Comparison of ENCODE assay signal across 8 cellular contexts in the genomic region with DNA sequence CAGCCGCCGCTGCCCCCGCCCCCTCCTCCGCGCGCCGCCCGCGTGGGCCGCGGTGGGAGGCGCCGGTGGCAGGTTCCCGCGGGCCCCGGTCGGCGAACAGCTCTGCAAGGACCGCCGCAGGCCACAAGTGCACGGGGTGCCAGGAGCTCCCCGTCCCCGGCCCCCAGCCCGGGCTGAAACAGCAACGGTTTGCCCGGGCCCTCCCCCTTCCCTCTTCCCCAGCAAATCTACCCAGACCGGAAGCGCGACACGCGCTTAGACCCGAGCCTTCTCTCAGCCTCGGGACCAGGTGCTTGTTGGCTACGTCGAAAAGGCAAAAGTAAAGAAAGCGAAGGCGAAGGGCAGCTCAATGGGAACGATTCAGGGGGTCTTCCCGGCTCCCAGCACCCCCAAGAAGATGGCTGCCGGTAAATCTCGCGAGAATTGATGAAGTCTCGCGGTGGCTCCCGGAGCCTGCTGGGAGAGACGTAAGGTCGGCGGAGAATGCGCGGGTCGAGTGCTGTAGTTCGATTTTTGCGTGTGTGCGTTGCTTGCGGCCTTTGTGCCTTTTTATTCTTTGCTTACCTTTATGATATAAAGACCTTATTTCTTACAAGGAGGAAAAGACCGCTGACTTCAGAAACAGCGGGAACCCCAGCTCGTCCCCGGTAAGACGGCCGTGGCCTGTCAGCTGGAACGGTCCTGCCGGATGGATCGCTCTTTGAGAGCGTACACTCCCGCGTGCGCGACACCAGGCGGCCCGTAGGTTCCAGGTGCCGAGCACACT. TPM values are rescaled to one million over a fixed set of nuclear protein-coding genes. Genes with fewer than 3 reads are reported as not detected.
DNase-seq lines count a peak whose midpoint lies in the region; ATAC-seq and TF ChIP-seq lines count a peak whose summit lies in the region.

A gene with protein sequence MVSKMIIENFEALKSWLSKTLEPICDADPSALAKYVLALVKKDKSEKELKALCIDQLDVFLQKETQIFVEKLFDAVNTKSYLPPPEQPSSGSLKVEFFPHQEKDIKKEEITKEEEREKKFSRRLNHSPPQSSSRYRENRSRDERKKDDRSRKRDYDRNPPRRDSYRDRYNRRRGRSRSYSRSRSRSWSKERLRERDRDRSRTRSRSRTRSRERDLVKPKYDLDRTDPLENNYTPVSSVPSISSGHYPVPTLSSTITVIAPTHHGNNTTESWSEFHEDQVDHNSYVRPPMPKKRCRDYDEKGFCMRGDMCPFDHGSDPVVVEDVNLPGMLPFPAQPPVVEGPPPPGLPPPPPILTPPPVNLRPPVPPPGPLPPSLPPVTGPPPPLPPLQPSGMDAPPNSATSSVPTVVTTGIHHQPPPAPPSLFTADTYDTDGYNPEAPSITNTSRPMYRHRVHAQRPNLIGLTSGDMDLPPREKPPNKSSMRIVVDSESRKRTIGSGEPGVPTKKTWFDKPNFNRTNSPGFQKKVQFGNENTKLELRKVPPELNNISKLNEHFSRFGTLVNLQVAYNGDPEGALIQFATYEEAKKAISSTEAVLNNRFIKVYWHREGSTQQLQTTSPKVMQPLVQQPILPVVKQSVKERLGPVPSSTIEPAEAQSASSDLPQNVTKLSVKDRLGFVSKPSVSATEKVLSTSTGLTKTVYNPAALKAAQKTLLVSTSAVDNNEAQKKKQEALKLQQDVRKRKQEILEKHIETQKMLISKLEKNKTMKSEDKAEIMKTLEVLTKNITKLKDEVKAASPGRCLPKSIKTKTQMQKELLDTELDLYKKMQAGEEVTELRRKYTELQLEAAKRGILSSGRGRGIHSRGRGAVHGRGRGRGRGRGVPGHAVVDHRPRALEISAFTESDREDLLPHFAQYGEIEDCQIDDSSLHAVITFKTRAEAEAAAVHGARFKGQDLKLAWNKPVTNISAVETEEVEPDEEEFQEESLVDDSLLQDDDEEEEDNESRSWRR (minus strand): TSS at position 425 of the 766 bp plus-strand sequence. CDS start 481 bp downstream, outside the sequence.

- no peaks in the 10 kb centered on the region for H3K36me3 ChIP-seq in kidney epithelial cell (ENCODE audit: control insufficient read depth, insufficient read depth, low read length)

- peak within 1 kb of the TSS; percentile 86 for H3K4me3 ChIP-seq in kidney epithelial cell (ENCODE audit: low read depth, low read length)

- TF ChIP-seq CTCF in AG09319 (IDR thresholded peaks at IDR 0.05; ENCODE audit: low read depth, low read length) (no peak), kidney epithelial cell (IDR thresholded peaks at IDR 0.05; ENCODE audit: insufficient read depth, low read length, poor library complexity, severe bottlenecking) (no peak)

- peak; percentile 86 for DNase-seq in AG09319 (ENCODE audit: extremely low read depth, low read depth)
- DNase-seq in NCI-H460 (ENCODE audit: extremely low read depth, low read depth), result peak; percentile 88
- peak; percentile 92 for DNase-seq in activated CD4-positive, CD25-positive, alpha-beta regulatory T cell treated with anti-CD3 and anti-CD28 coated beads, Interleukin-2, amount 50 U/mL, for 72 hours
- DNase-seq in cerebellar nuclear complex (lab: John Stamatoyannopoulos, UW), result peak; percentile 28 to 66
- peak; percentile 78 for DNase-seq in kidney epithelial cell (ENCODE audit: low read depth)
- peak; percentile 86 to 94 for DNase-seq in stimulated activated CD4-positive, alpha-beta T cell treated with anti-CD3 and anti-CD28 coated beads, Interleukin-15, amount 100 ng/mL, for 48 hours (ENCODE audit: low read depth in 2 of 2)

- ATAC-seq in GM19035 (IDR thresholded peaks at IDR 0.05; ENCODE audit: unreplicated experiment) (peak; percentile 82), HG03354 (IDR thresholded peaks at IDR 0.05; ENCODE audit: poor library complexity, severe bottlenecking, unreplicated experiment) (peak; percentile 85)

- H3K27me3 ChIP-seq in kidney epithelial cell (ENCODE audit: control insufficient read depth, insufficient read depth, low read length), result no peaks in the 10 kb centered on the region

RNA-seq across cellular contexts. Expression of the gene that starts here (rescaled TPM):
- 33.6 and 39.1 TPM in 2 replicates for total RNA-seq in NCI-H460 (2014; rRNA removed; shearing (Covaris generic))
- 77.1 and 91.1 TPM in 2 replicates for polyA plus RNA-seq in NCI-H460 (2014; cell fraction: nucleus; rRNA removed)
- total RNA-seq in kidney epithelial cell, result 24.7 and 25.6 TPM in 2 replicates

Comparison
In these comparisons a context has a peak if more than half of its experiments do, and no peak if none do; other contexts are left out.
1. Peak in every context shown above with its lines: DNase-seq, ATAC-seq and H3K4me3 ChIP-seq.